Comparison of ENCODE assay signal across 8 cellular contexts in genomic region chr2:54579682-54580349, GRCh38.
A peak's percentile ranks its signal among the peaks of the same experiment; 100 is the strongest.
DNase-seq lines count a peak whose midpoint lies in the region; ATAC-seq, FAIRE-seq and TF ChIP-seq lines count a peak whose summit lies in the region.

No MANE protein-coding gene starts in this region.

- H3K4me1 Mint-ChIP-seq in astrocyte (ENCODE audit: low read depth, unreplicated experiment), result peaks cover 51% of the 10 kb centered on the region
- H3K4me1 Mint-ChIP-seq in osteocyte (ENCODE audit: unreplicated experiment), result peaks cover 55% of the 10 kb centered on the region

- peaks cover 34% of the 10 kb centered on the region for H3K4me1 ChIP-seq in astrocyte (ENCODE audit: insufficient read depth, low read length)

- DNase-seq in astrocyte (ENCODE audit: low read depth) (no peak), osteocyte (ENCODE audit: extremely low spot score, unreplicated experiment) (no peak), cerebellar nuclear complex (lab: John Stamatoyannopoulos, UW) (no peak), NCI-H2107 (lab: John Stamatoyannopoulos, UW) (no peak), NCI-H524 treated with DMSO at 0.1 percent for 48 hours (lab: John Stamatoyannopoulos, UW) (no peak)

- peaks cover 99% of the 10 kb centered on the region for H3K79me2 ChIP-seq in astrocyte (ENCODE audit: insufficient read depth, low read length)

- H3K27ac ChIP-seq in KOPT-K1 (ENCODE audit: low read depth, low read length, poor library complexity, severe bottlenecking) (peak overlapping the region; percentile 93), astrocyte (ENCODE audit: low read depth, low read length) (no peak overlapping the region)

- H3K9ac ChIP-seq in astrocyte (ENCODE audit: low read length), result peak overlapping the region; percentile 19

- H2AFZ ChIP-seq in astrocyte (ENCODE audit: low read depth, low read length), result no peak overlapping the region

- no peak overlapping the region for H3K4me3 ChIP-seq in astrocyte (ENCODE audit: insufficient read depth, low read depth, low read length)

- H3K4me3 Mint-ChIP-seq in astrocyte (ENCODE audit: unreplicated experiment) (peak overlapping the region; percentile 64), osteocyte (ENCODE audit: unreplicated experiment) (peak overlapping the region; percentile 49)

- TF ChIP-seq CTCF in astrocyte (IDR thresholded peaks at IDR 0.05; ENCODE audit: insufficient read depth, low read depth, low read length) (no peak), osteocyte (IDR thresholded peaks at IDR 0.05) (no peak)

- no peaks in the 10 kb centered on the region for H3K27me3 ChIP-seq in astrocyte (ENCODE audit: insufficient read depth, low read length)

- H3K27ac Mint-ChIP-seq in astrocyte (ENCODE audit: unreplicated experiment) (peak overlapping the region; percentile 83), osteocyte (ENCODE audit: unreplicated experiment) (peak overlapping the region; percentile 93)

- peak overlapping the region; percentile 1 for H3K4me2 ChIP-seq in astrocyte (ENCODE audit: low read length)

- FAIRE-seq in astrocyte (lab: Jason Lieb, UNC), result no peak

- H4K20me1 ChIP-seq in astrocyte (ENCODE audit: insufficient read depth, low read length), result peaks cover 56% of the 10 kb centered on the region

- H3K36me3 ChIP-seq in KOPT-K1 (ENCODE audit: insufficient read depth, low read length) (peaks cover 13% of the 10 kb centered on the region; the same call in 1 of the 2 replicates), astrocyte (ENCODE audit: insufficient read depth, low read length) (peaks cover 9% of the 10 kb centered on the region)

- H3K9me3 Mint-ChIP-seq in astrocyte (ENCODE audit: unreplicated experiment), result no peaks in the 10 kb centered on the region
- no peaks in the 10 kb centered on the region for H3K9me3 Mint-ChIP-seq in osteocyte (ENCODE audit: unreplicated experiment)

- H3K27me3 Mint-ChIP-seq in astrocyte (ENCODE audit: low read depth, unreplicated experiment), result no peaks in the 10 kb centered on the region
- no peaks in the 10 kb centered on the region for H3K27me3 Mint-ChIP-seq in osteocyte (ENCODE audit: unreplicated experiment)

- peak; percentile 71 for ATAC-seq in GM18499 (IDR thresholded peaks at IDR 0.05; ENCODE audit: insufficient read depth, unreplicated experiment)
- ATAC-seq in GM21619 (IDR thresholded peaks at IDR 0.05; ENCODE audit: unreplicated experiment), result peak; percentile 86

- H3K9me3 ChIP-seq in KOPT-K1 (ENCODE audit: insufficient read depth, low read length, poor library complexity, severe bottlenecking), result no peaks in the 10 kb centered on the region
- no peaks in the 10 kb centered on the region for H3K9me3 ChIP-seq in astrocyte (ENCODE audit: insufficient read depth, low read depth, low read length)

- H3K36me3 Mint-ChIP-seq in astrocyte (ENCODE audit: low read depth, unreplicated experiment) (peaks cover 14% of the 10 kb centered on the region), osteocyte (ENCODE audit: unreplicated experiment) (peaks cover 12% of the 10 kb centered on the region)
